ENCODE assay signal across 8 cellular contexts in the genomic region with DNA sequence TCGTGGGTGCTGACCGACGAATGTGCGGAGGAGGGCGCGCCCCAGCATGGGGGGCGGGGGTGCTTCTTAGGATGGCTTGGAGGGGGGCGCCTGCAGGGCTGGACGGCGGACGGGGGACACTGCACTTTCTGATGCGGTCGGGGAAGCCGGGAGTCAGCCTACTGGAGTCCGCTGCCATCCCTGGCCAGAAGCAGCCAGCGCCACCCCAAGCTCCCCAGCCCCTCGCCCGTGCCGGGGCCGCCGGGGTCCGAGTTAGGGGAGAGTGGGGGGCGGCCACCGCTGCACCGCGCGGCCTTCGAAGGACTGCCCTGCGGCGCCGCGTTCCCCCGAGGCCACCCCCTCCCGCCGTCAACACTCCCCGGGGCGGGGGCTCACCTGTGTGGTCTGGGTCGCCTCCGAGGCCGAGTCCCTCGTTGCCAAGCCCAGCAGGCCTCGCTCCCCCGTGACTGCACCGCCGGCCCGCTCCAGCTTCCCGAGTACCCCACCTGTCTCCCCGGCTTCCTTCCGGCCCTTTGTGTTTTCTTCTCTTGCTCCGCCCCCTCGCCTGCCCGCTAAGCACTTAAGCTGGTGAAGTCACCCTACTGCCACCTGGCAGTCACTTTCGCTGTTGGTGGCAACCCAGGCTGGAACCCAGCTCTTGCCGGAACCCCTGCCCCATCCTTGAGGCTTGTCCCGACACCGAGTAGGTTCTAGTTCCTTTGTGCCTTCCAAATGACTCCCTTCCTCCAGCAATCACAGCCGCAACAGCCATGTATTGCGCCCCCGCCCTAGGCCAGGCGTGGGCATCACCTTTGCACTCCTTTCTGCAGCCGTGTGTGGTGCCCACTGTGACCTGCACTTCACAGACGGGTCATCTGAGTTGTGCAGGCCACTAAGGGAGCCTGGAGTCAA. TPM values are rescaled to one million over a fixed set of nuclear protein-coding genes. Genes with fewer than 3 reads are reported as not detected.
DNase-seq lines count a peak whose midpoint lies in the region; ATAC-seq, FAIRE-seq and TF ChIP-seq lines count a peak whose summit lies in the region.

A gene with protein sequence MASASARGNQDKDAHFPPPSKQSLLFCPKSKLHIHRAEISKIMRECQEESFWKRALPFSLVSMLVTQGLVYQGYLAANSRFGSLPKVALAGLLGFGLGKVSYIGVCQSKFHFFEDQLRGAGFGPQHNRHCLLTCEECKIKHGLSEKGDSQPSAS (minus strand): TSS at position 492 of the 891 bp plus-strand sequence. CDS start 2,225 bp downstream, outside the sequence.

- 8% methylated on average over 56 to 62 of the region's 62 CpGs for WGBS in aorta, 2 donors

- H2AFZ ChIP-seq in DND-41 (ENCODE audit: low read depth, low read length), result peak within 1 kb of the TSS; percentile 82

- H3K27me3 ChIP-seq in DND-41 (ENCODE audit: insufficient read depth, low read length, poor library complexity), result no peaks in the 10 kb centered on the region
- H3K27me3 ChIP-seq in aorta (ENCODE audit: control insufficient read depth in 1 of 2, insufficient read depth in 2 of 2, low read length in 1 of 2), result no peaks in the 10 kb centered on the region

- peaks cover 28% of the 10 kb centered on the region for H3K4me1 ChIP-seq in DND-41 (ENCODE audit: insufficient read depth, low read length)
- H3K4me1 ChIP-seq in aorta (ENCODE audit: control insufficient read depth in 1 of 2, insufficient read depth in 2 of 2, low read length in 2 of 2), result no peaks in the 10 kb centered on the region

- peak within 1 kb of the TSS; percentile 98 for H3K4me2 ChIP-seq in DND-41 (ENCODE audit: insufficient read depth, low read length)

- peak; percentile 91 for DNase-seq in DND-41
- peak; percentile 31 for DNase-seq in KG1 (lab: John Stamatoyannopoulos, UW)
- peak; percentile 76 for DNase-seq in RCC 7860 (ENCODE audit: low spot score)
- peak; percentile 72 for DNase-seq in activated gamma-delta T cell treated with anti-CD3 and anti-CD28 coated beads, Interleukin-2, amount 50 U/mL, for 16 hours (ENCODE audit: low read depth)
- peak; percentile 76 for DNase-seq in Right ventricle myocardium inferior (ENCODE audit: missing footprints)
- DNase-seq in putamen (ENCODE audit: low spot score), result peak; percentile 43
- peak; percentile 77 to 82 for DNase-seq in aorta

- peak within 1 kb of the TSS; percentile 83 to 97 for H3K4me3 ChIP-seq in DND-41 (ENCODE audit: low read depth in 1 of 2, low read length in 2 of 2)
- peak within 1 kb of the TSS; percentile 37 to 74 for H3K4me3 ChIP-seq in aorta (ENCODE audit: low read length in 2 of 2)

- no peaks in the 10 kb centered on the region for H3K9me3 ChIP-seq in DND-41 (ENCODE audit: insufficient read depth, low read length, severe bottlenecking)
- H3K9me3 ChIP-seq in aorta (ENCODE audit: control insufficient read depth, low read length), result no peaks in the 10 kb centered on the region

- peaks cover 26% of the 10 kb centered on the region for H3K79me2 ChIP-seq in DND-41 (ENCODE audit: insufficient read depth, low read length)

- peak within 1 kb of the TSS; percentile 89 for H3K9ac ChIP-seq in DND-41 (ENCODE audit: low read depth, low read length)

- intact Hi-C loops in Right ventricle myocardium inferior (cut with DNase I) (no loop called here), aorta (cut with DNase I) (loop anchor here in 1 of 2 donors (5.0 to 10.0 kb wide), 3 partner anchors 41 to 132 kb away; no protein-coding TSS in a partner anchor)

- no peak for FAIRE-seq in RCC 7860 (lab: Jason Lieb, UNC)

- peak; percentile 74 for TF ChIP-seq CTCF in DND-41 (IDR thresholded peaks at IDR 0.05; ENCODE audit: borderline replicate concordance, extremely low read depth, low read length, poor library complexity, severe bottlenecking)

- H3K36me3 ChIP-seq in DND-41 (ENCODE audit: insufficient read depth, low read length), result peaks cover 30% of the 10 kb centered on the region
- H3K36me3 ChIP-seq in aorta (ENCODE audit: control insufficient read depth in 1 of 2, insufficient read depth in 2 of 2, low read length in 1 of 2), result peaks cover 0 to 4% of the 10 kb centered on the region in 2 donors

- peak within 1 kb of the TSS; percentile 82 for H3K27ac ChIP-seq in DND-41 (ENCODE audit: low read length)
- H3K27ac ChIP-seq in aorta (ENCODE audit: low read depth in 1 of 2, low read length in 2 of 2), result no peak within 1 kb of the TSS

- ATAC-seq in DND-41 (ENCODE audit: insufficient read depth, low read depth) (peak; percentile 95), GM21576 (IDR thresholded peaks at IDR 0.05; ENCODE audit: unreplicated experiment) (peak; percentile 96), Right ventricle myocardium inferior (peak; percentile 56), aorta (ENCODE audit: low FRiP score) (peak; percentile 71)

- H4K20me1 ChIP-seq in DND-41 (ENCODE audit: insufficient read depth, low read length), result no peaks in the 10 kb centered on the region

RNA-seq across cellular contexts. Expression of the gene that starts here (rescaled TPM):
- total RNA-seq in Right ventricle myocardium inferior (18.5 TPM), aorta (10 to 100 TPM; 19.7 to 22.4 TPM)
- polyA plus RNA-seq in aorta, result 10 to 100 TPM; 24.8 to 65.9 TPM

Comparison
In these comparisons a context has a peak if more than half of its experiments do, and no peak if none do; other contexts are left out.
1. DNase-seq: peak in every context shown above with its lines; median percentile 91 in DND-41; 80 in aorta; 76 in RCC 7860; 76 in Right ventricle myocardium inferior; 72 in activated gamma-delta T cell treated with anti-CD3 and anti-CD28 coated beads, Interleukin-2, amount 50 U/mL, for 16 hours; 43 in putamen; 31 in KG1.